9 cellular contexts compared by ENCODE assay signal in genomic region chr1:53878492-53879105, GRCh38. TPM values are rescaled to one million over a fixed set of nuclear protein-coding genes. Genes with fewer than 3 reads are reported as not detected.
DNase-seq lines count a peak whose midpoint lies in the region; ATAC-seq, FAIRE-seq and TF ChIP-seq lines count a peak whose summit lies in the region.
"Had no signal": no experiment of that assay in that cellular context is flagged by ENCODE, and none has a peak within 500 bp of the region (broad histone marks: within the 10 kb centered on the region; RNA-seq: fewer than 3 reads in every experiment).

No MANE protein-coding gene starts in this region.

- TF ChIP-seq CTCF in GM12864 (IDR thresholded peaks at IDR 0.05; ENCODE audit: low read depth, low read length, missing control alignments) (peak; percentile 40), cardiac fibroblast (IDR thresholded peaks at IDR 0.05; ENCODE audit: low read depth, low read length) (peak; percentile 63), nephron (IDR thresholded peaks at IDR 0.05; ENCODE audit: unreplicated experiment in 3 of 3) (peak; percentile 60 to 65 (median 62)), mucosa of descending colon (IDR thresholded peaks at IDR 0.05) (no peak)

- H3K4me3 ChIP-seq in GM12864 (ENCODE audit: low read depth, low read length), result no peak overlapping the region
- no peak overlapping the region for H3K4me3 ChIP-seq in cardiac fibroblast (replicated peaks in 1 of 2; ENCODE audit: low read depth in 2 of 2, low read length in 2 of 2)
- no peak overlapping the region for H3K4me3 ChIP-seq in mucosa of descending colon

- no peaks in the 10 kb centered on the region for H3K9me3 ChIP-seq in mucosa of descending colon

- DNase-seq in GM12864 (ENCODE audit: low read depth) (no peak), NCI-H526 (lab: John Stamatoyannopoulos, UW) (peak; percentile 9 to 66), cardiac fibroblast (ENCODE audit: low read depth in 2 of 2) (peak; percentile 75 to 76), mucosa of descending colon (no peak)
- DNase-seq in activated T-cell treated with anti-CD3 and anti-CD28 coated beads, Interleukin-2, amount 50 U/mL, for 24 hours, result no peak

- H3K36me3 ChIP-seq in mucosa of descending colon (ENCODE audit: low read depth), result no peaks in the 10 kb centered on the region

- H3K4me1 ChIP-seq in mucosa of descending colon (ENCODE audit: low read depth), result no peaks in the 10 kb centered on the region

- no peak overlapping the region for H3K27ac Mint-ChIP-seq in nephron
- H3K27ac Mint-ChIP-seq in activated T-cell treated with anti-CD3 and anti-CD28 coated beads, Interleukin-2, amount 50 U/mL, for 24 hours, result no peak overlapping the region

- intact Hi-C loops in mucosa of descending colon (cut with DNase I, micrococcal nuclease), result no loop called here

- H3K4me3 Mint-ChIP-seq in nephron, result no peak overlapping the region
- no peak overlapping the region for H3K4me3 Mint-ChIP-seq in activated T-cell treated with anti-CD3 and anti-CD28 coated beads, Interleukin-2, amount 50 U/mL, for 24 hours

- H3K36me3 Mint-ChIP-seq in nephron (ENCODE audit: low read depth), result peaks cover 57% of the 10 kb centered on the region
- peaks cover 74% of the 10 kb centered on the region for H3K36me3 Mint-ChIP-seq in activated T-cell treated with anti-CD3 and anti-CD28 coated beads, Interleukin-2, amount 50 U/mL, for 24 hours (ENCODE audit: low read depth)

- FAIRE-seq in A204.1 (lab: Jason Lieb, UNC), result peak; percentile 73

- no peaks in the 10 kb centered on the region for H3K9me3 Mint-ChIP-seq in nephron
- peaks cover 3% of the 10 kb centered on the region for H3K9me3 Mint-ChIP-seq in activated T-cell treated with anti-CD3 and anti-CD28 coated beads, Interleukin-2, amount 50 U/mL, for 24 hours

- H3K27me3 Mint-ChIP-seq in nephron (ENCODE audit: low read depth), result no peaks in the 10 kb centered on the region
- H3K27me3 Mint-ChIP-seq in activated T-cell treated with anti-CD3 and anti-CD28 coated beads, Interleukin-2, amount 50 U/mL, for 24 hours, result no peaks in the 10 kb centered on the region

- ATAC-seq in mucosa of descending colon (no peak), GM18873 (IDR thresholded peaks at IDR 0.05; ENCODE audit: low FRiP score, unreplicated experiment) (no peak)

- H3K4me1 Mint-ChIP-seq in nephron, result no peaks in the 10 kb centered on the region
- peaks cover 6% of the 10 kb centered on the region for H3K4me1 Mint-ChIP-seq in activated T-cell treated with anti-CD3 and anti-CD28 coated beads, Interleukin-2, amount 50 U/mL, for 24 hours (ENCODE audit: low read depth)

RNA-seq across cellular contexts. Expression of gene YIPF1, which starts 11.0 kb away (rescaled TPM):
- total RNA-seq in mucosa of descending colon, result 10 to 100 TPM; 23.4 to 37.3 (median 30.6) TPM

RNA-seq across cellular contexts. Expression of gene DIO1, which starts 15.4 kb away (rescaled TPM):
- total RNA-seq in mucosa of descending colon, result not detected
- total RNA-seq: temporal lobe had no signal

RNA-seq across cellular contexts. Expression of gene NDC1, which starts 40.5 kb away (rescaled TPM):
- total RNA-seq in mucosa of descending colon, result 10 to 100 TPM in 2 of 3 donors, 1 to 10 TPM in 1; 9.7 to 23.8 (median 11.0) TPM

Comparison
In these comparisons a context has a peak if more than half of its experiments do, and no peak if none do; other contexts are left out.
1. DNase-seq: peak in NCI-H526 (2 of 2) and cardiac fibroblast (2 of 2); none in GM12864 (single experiment), activated T-cell treated with anti-CD3 and anti-CD28 coated beads, Interleukin-2, amount 50 U/mL, for 24 hours (single experiment) and mucosa of descending colon (0 of 3).